Comparison of ENCODE assay signal across 23 cellular contexts in the genomic region with DNA sequence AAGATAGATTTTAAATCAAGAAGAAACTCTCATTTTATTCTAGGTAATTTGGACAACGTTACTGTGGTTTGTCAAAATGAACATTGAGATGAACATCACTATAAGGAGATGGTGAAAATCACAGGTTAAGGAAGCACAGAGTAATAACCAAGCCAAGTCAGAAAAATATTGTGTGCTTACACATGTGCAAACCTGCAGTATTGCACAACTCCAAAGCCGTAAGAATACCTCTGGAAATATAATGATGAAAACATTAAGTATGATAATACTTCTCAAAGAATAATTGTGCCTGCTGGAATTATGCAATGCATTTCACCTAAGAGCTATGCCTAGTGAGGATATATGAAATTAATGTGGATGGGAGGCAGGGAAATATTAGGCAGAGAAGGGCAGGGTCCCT. TPM values are rescaled to one million over a fixed set of nuclear protein-coding genes. Genes with fewer than 3 reads are reported as not detected.
"Had no signal": no experiment of that assay in that cellular context is flagged by ENCODE, and none has a peak within 500 bp of the region (broad histone marks: within the 10 kb centered on the region; RNA-seq: fewer than 3 reads in every experiment).

No MANE protein-coding gene starts in this region.

- H3K79me2 ChIP-seq: hepatocyte had no signal

- H3K27me3 ChIP-seq: hepatocyte, pancreas, spleen, testis, tibial nerve had no signal

- H3K9me3 ChIP-seq: mucosa of descending colon, pancreas, spleen, testis, tibial nerve had no signal

- H3K27ac ChIP-seq: dorsolateral prefrontal cortex, hepatocyte, pancreas, spleen, testis, tibial nerve had no signal

- DNase-seq: cortex of kidney; effector CD8-positive, alpha-beta T cell; foreskin melanocyte; head of caudate nucleus; left colon; left ventricle myocardium superior; mucosa of descending colon; naive thymus-derived CD8-positive, alpha-beta T cell; nucleus accumbens; pancreas; spleen; stimulated activated CD4-positive, alpha-beta T cell treated with anti-CD3 and anti-CD28 coated beads, Interleukin-15, amount 100 ng/mL, for 24 hours; stimulated activated CD4-positive, alpha-beta T cell treated with anti-CD3 and anti-CD28 coated beads, Interleukin-1b, Interleukin-23, amount 100 ng/mL, for 48 hours; stimulated activated CD4-positive, alpha-beta T cell treated with anti-CD3 and anti-CD28 coated beads, Interleukin-4, amount 100 ng/mL, for 4 hours; stimulated activated naive B cell treated with anti-CD40 and anti-IgM and Interleukin-4, amounts not matched to agents 10 μg/mL and 1 μg/mL and 100 μg/mL, for 72 hours; stimulated activated naive CD8-positive, alpha-beta T cell treated with anti-CD3 and anti-CD28 coated beads, Interleukin-15, amount 100 ng/mL, for 72 hours; testis had no signal

- H3K36me3 ChIP-seq: pancreas, spleen, tibial nerve had no signal

- H3K4me2 ChIP-seq: hepatocyte had no signal

- H3K4me1 ChIP-seq: pancreas, spleen, testis, tibial nerve had no signal

- H3K4me3 ChIP-seq: dorsolateral prefrontal cortex, hepatocyte, lung, mucosa of descending colon, pancreas, spleen, testis, tibial nerve had no signal

- ATAC-seq: left colon; left ventricle myocardium superior; mucosa of descending colon; naive thymus-derived CD8-positive, alpha-beta T cell; pancreas; sciatic nerve; stimulated activated naive B cell treated with anti-CD40 and anti-IgM and Interleukin-4, amounts not matched to agents 10 μg/mL and 1 μg/mL and 100 μg/mL, for 72 hours; stimulated activated naive CD8-positive, alpha-beta T cell treated with anti-CD3 and anti-CD28 coated beads, Interleukin-15, amount 100 ng/mL, for 72 hours had no signal

- H2AFZ ChIP-seq: hepatocyte had no signal

- FAIRE-seq: endometrium, pancreas had no signal

RNA-seq across cellular contexts. Expression of gene GALNT5, which starts 21.1 kb away (rescaled TPM):
- total RNA-seq: naive thymus-derived CD8-positive, alpha-beta T cell had no signal
- polyA plus RNA-seq: naive thymus-derived CD8-positive, alpha-beta T cell; pancreas had no signal
